In the genomic region with DNA sequence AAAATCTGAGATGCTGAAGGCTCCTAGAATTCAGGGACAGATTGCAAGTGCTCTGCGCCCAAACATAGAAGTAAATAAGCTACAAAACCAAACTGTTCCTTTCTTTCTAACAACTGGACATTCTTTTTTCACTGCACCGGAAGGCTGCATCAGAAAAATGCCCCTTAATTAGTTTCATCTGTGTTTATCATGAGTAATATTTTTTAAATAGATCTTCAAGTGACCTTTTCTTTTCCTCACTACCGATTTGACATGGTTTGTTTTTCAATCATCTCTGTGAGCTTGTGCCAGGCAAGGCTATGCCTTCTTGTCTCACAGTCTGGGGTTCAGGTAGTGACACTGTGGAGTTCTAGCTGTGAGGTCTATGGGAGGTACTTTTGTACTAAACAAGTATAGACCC, we compare ENCODE assay signal across 17 cellular contexts.
"Had no signal": no experiment of that assay in that cellular context is flagged by ENCODE, and none has a peak within 500 bp of the region (broad histone marks: within the 10 kb centered on the region; RNA-seq: fewer than 3 reads in every experiment).

No MANE protein-coding gene starts in this region.

- H3K9me3 ChIP-seq: right atrium auricular region, tibial nerve, uterus had no signal

- H3K27ac Mint-ChIP-seq: nephron, progenitor cell of endocrine pancreas had no signal

- H3K4me1 ChIP-seq: right atrium auricular region, tibial nerve, uterus had no signal

- H3K4me3 ChIP-seq: right atrium auricular region, tibial nerve, uterus had no signal

- FAIRE-seq: frontal cortex had no signal

- H3K27me3 Mint-ChIP-seq: progenitor cell of endocrine pancreas had no signal

- H3K27ac ChIP-seq: right atrium auricular region, tibial nerve, uterus, VCaP had no signal

- H3K27me3 ChIP-seq: right atrium auricular region, tibial nerve, uterus had no signal

- H3K4me3 Mint-ChIP-seq: nephron had no signal

- H3K36me3 ChIP-seq: right atrium auricular region, tibial nerve, uterus had no signal

- H3K4me1 Mint-ChIP-seq: nephron had no signal

- DNase-seq: activated CD4-positive, alpha-beta T cell treated with anti-CD3 and anti-CD28 coated beads for 1 hour; activated CD4-positive, alpha-beta T cell treated with anti-CD3 and anti-CD28 coated beads, Interleukin-2, amount 50 U/mL, for 4 hours; activated naive CD4-positive, alpha-beta T cell treated with Interleukin-2 at 50 U/mL for 16 hours; activated T-cell treated with anti-CD3 and anti-CD28 coated beads for 4 hours; aorta; head of caudate nucleus; occipital lobe; stimulated activated CD4-positive, alpha-beta T cell treated with anti-CD3 and anti-CD28 coated beads, Interleukin-15, amount 100 ng/mL, for 24 hours; stimulated activated CD4-positive, alpha-beta T cell treated with anti-CD3 and anti-CD28 coated beads, Interleukin-4, amount 100 ng/mL, for 1 hour; stimulated activated naive CD4-positive, alpha-beta T cell; uterus had no signal
